In genomic region chr11:133950874-133951483, GRCh38 we compare ENCODE assay signal across 11 cellular contexts. TPM values are rescaled to one million over a fixed set of nuclear protein-coding genes. Genes with fewer than 3 reads are reported as not detected.
DNase-seq lines count a peak whose midpoint lies in the region; ATAC-seq and TF ChIP-seq lines count a peak whose summit lies in the region.
"Had no signal": no experiment of that assay in that cellular context is flagged by ENCODE, and none has a peak within 500 bp of the region (broad histone marks: within the 10 kb centered on the region; RNA-seq: fewer than 3 reads in every experiment).

No MANE protein-coding gene starts in this region.

- ATAC-seq in lower lobe of right lung (no peak), GM18519 (IDR thresholded peaks at IDR 0.05; ENCODE audit: low FRiP score, unreplicated experiment) (no peak), GM21576 (IDR thresholded peaks at IDR 0.05; ENCODE audit: unreplicated experiment) (no peak)
- ATAC-seq: activated T-cell treated with anti-CD3 and anti-CD28 coated beads, Interleukin-2, amount 50 U/mL, for 72 hours; naive thymus-derived CD8-positive, alpha-beta T cell; PC-3 had no signal

- no peak for TF ChIP-seq CTCF in lower lobe of right lung (IDR thresholded peaks at IDR 0.05)

- peaks cover 23% of the 10 kb centered on the region for H3K4me1 ChIP-seq in lower lobe of right lung

- DNase-seq in NCI-H1694 (lab: John Stamatoyannopoulos, UW) (peak; percentile 42), lower lobe of right lung (no peak), substantia nigra (lab: John Stamatoyannopoulos, UW) (peak in 1 of 49 donors; percentile 66), SHP77 (lab: John Stamatoyannopoulos, UW) (no peak), EL (no peak)
- DNase-seq: activated T-cell treated with anti-CD3 and anti-CD28 coated beads, Interleukin-2, amount 50 U/mL, for 72 hours; naive thymus-derived CD8-positive, alpha-beta T cell had no signal

- H3K27ac ChIP-seq in cingulate gyrus (ENCODE audit: low read depth, low read length) (peak overlapping the region; percentile 69), lower lobe of right lung (no peak overlapping the region), substantia nigra (ENCODE audit: low read depth, low read length, poor library complexity, severe bottlenecking) (peak overlapping the region; percentile 38)

- no peaks in the 10 kb centered on the region for H3K36me3 ChIP-seq in lower lobe of right lung

- peak overlapping the region; percentile 2 for H3K4me3 ChIP-seq in lower lobe of right lung

- intact Hi-C loops in lower lobe of right lung (cut with DNase I): no loop called here

- no peaks in the 10 kb centered on the region for H3K9me3 ChIP-seq in lower lobe of right lung

- peaks cover 68% of the 10 kb centered on the region for H3K27me3 ChIP-seq in lower lobe of right lung (ENCODE audit: low read depth)

RNA-seq across cellular contexts. Expression of gene IGSF9B, which starts 5.8 kb away (rescaled TPM):
- total RNA-seq in lower lobe of right lung: 5.5 TPM
